ENCODE assay signal across 31 cellular contexts in genomic region chr2:239779592-239779983, GRCh38.
A peak's percentile ranks its signal among the peaks of the same experiment; 100 is the strongest.
DNase-seq lines count a peak whose midpoint lies in the region; ATAC-seq, FAIRE-seq and TF ChIP-seq lines count a peak whose summit lies in the region.
"Had no signal": no experiment of that assay in that cellular context is flagged by ENCODE, and none has a peak within 500 bp of the region (broad histone marks: within the 10 kb centered on the region; RNA-seq: fewer than 3 reads in every experiment).

No MANE protein-coding gene starts in this region.

- H3K4me1 ChIP-seq in BE2C: no peaks in the 10 kb centered on the region
- H3K4me1 ChIP-seq in BLaER1: peaks cover 57% of the 10 kb centered on the region
- no peaks in the 10 kb centered on the region for H3K4me1 ChIP-seq in lower lobe of right lung
- peaks cover 7% of the 10 kb centered on the region for H3K4me1 ChIP-seq in suprapubic skin
- no peaks in the 10 kb centered on the region for H3K4me1 ChIP-seq in small intestine (ENCODE audit: control insufficient read depth in 2 of 2, insufficient read depth in 1 of 2, low read depth in 1 of 2, low read length in 1 of 2)
- H3K4me1 ChIP-seq: esophagus muscularis mucosa, heart left ventricle had no signal

- H4K20me1 ChIP-seq in BLaER1: no peaks in the 10 kb centered on the region

- no peak for TF ChIP-seq POLR2A in suprapubic skin (IDR thresholded peaks at IDR 0.05)
- no peak for TF ChIP-seq POLR2A in GM18505 (IDR thresholded peaks at IDR 0.05; ENCODE audit: borderline replicate concordance, extremely low read depth, insufficient read depth, insufficient read length)

- no peak for TF ChIP-seq CTCF in BE2C (IDR thresholded peaks at IDR 0.05; ENCODE audit: low read depth, low read length)
- no peak for TF ChIP-seq CTCF in lower lobe of right lung (IDR thresholded peaks at IDR 0.05)
- TF ChIP-seq CTCF in suprapubic skin (IDR thresholded peaks at IDR 0.05): no peak

- DNase-seq in BE2C (peak; percentile 2), lower lobe of right lung (peak; percentile 29), suprapubic skin (ENCODE audit: low spot score in 2 of 2) (peak; percentile 48 to 69), small intestine (no peak)
- DNase-seq: activated CD4-positive, CD25-positive, alpha-beta regulatory T cell treated with anti-CD3 and anti-CD28 coated beads, Interleukin-2, amount 50 U/mL, for 72 hours; activated CD8-positive, alpha-beta T cell treated with anti-CD3 and anti-CD28 coated beads, Interleukin-2, amount 10 ng/mL, durations not matched to agents 7 days and 5 days; activated naive CD4-positive, alpha-beta T cell treated with Interleukin-2 at 50 U/mL for 16 hours; activated T-cell treated with anti-CD3 and anti-CD28 coated beads, Interleukin-2, amount 50 U/mL, for 72 hours; DMS79 treated with DMSO at 0.1 percent for 48 hours; foreskin fibroblast; GDM1; Kasumi-1; kidney; midbrain; naive B cell; NCI-H1436; NCI-H2081 treated with DMSO at 0.1 percent for 48 hours; NCI-H226; NCI-H526 treated with DMSO at 0.1 percent for 48 hours; nucleus accumbens; SHP77; stimulated activated naive CD4-positive, alpha-beta T cell; T-helper 17 cell had no signal

- H3K9ac ChIP-seq in BLaER1: no peak overlapping the region

- no peak for FAIRE-seq in small intestine (lab: Jason Lieb, UNC)
- FAIRE-seq: endometrium, kidney had no signal

- H3K27me3 ChIP-seq in BE2C: peaks cover 26% of the 10 kb centered on the region
- no peaks in the 10 kb centered on the region for H3K27me3 ChIP-seq in BLaER1
- no peaks in the 10 kb centered on the region for H3K27me3 ChIP-seq in lower lobe of right lung (ENCODE audit: low read depth)
- peaks cover 34% of the 10 kb centered on the region for H3K27me3 ChIP-seq in suprapubic skin
- H3K27me3 ChIP-seq in small intestine (ENCODE audit: control insufficient read depth in 2 of 2, insufficient read depth in 2 of 2, low read length in 2 of 2): no peaks in the 10 kb centered on the region

- H3K27ac ChIP-seq in BLaER1 (0 out of 2 replicates have a peak overlapping the region, but pooled peaks have one; percentile 4), lower lobe of right lung (no peak overlapping the region), suprapubic skin (no peak overlapping the region), small intestine (ENCODE audit: low read depth in 1 of 2, low read length in 1 of 2) (no peak overlapping the region)
- H3K27ac ChIP-seq: C4-2B, esophagus muscularis mucosa, heart left ventricle had no signal

- H3K4me3 ChIP-seq in BE2C (ENCODE audit: low read depth, low read length): no peak overlapping the region
- H3K4me3 ChIP-seq in BLaER1: no peak overlapping the region
- no peak overlapping the region for H3K4me3 ChIP-seq in lower lobe of right lung
- no peak overlapping the region for H3K4me3 ChIP-seq in suprapubic skin
- H3K4me3 ChIP-seq in small intestine (ENCODE audit: low read depth in 1 of 2, low read length in 2 of 2): no peak overlapping the region
- H3K4me3 ChIP-seq: esophagus muscularis mucosa, heart left ventricle had no signal

- ATAC-seq in lower lobe of right lung (no peak), GM21717 (IDR thresholded peaks at IDR 0.05; ENCODE audit: unreplicated experiment) (no peak), GM18505 (IDR thresholded peaks at IDR 0.05; ENCODE audit: unreplicated experiment) (no peak)
- ATAC-seq: activated CD8-positive, alpha-beta T cell treated with anti-CD3 and anti-CD28 coated beads, Interleukin-2, amount 10 ng/mL, durations not matched to agents 7 days and 5 days; activated T-cell treated with anti-CD3 and anti-CD28 coated beads, Interleukin-2, amount 50 U/mL, for 72 hours; heart left ventricle; Panc1; T-helper 17 cell had no signal

- no peak for TF ChIP-seq EP300 in suprapubic skin (IDR thresholded peaks at IDR 0.05)

- H3K4me2 ChIP-seq in BLaER1: no peak overlapping the region; the same call in 1 of the 2 replicates

- H3K9me3 ChIP-seq in BE2C (no peaks in the 10 kb centered on the region), BLaER1 (no peaks in the 10 kb centered on the region), lower lobe of right lung (no peaks in the 10 kb centered on the region), suprapubic skin (no peaks in the 10 kb centered on the region), small intestine (ENCODE audit: control insufficient read depth, low read depth) (no peaks in the 10 kb centered on the region)

- WGBS in suprapubic skin: 94% methylated on average over 3 of the region's 10 CpGs
- 90 to 96% (median 93%) methylated on average over 10 of the region's 10 CpGs for WGBS in small intestine, 3 donors

- intact Hi-C loops in lower lobe of right lung (cut with DNase I): no loop called here

- H3K36me3 ChIP-seq in BE2C: no peaks in the 10 kb centered on the region
- no peaks in the 10 kb centered on the region for H3K36me3 ChIP-seq in BLaER1
- H3K36me3 ChIP-seq in lower lobe of right lung: no peaks in the 10 kb centered on the region
- H3K36me3 ChIP-seq in suprapubic skin: no peaks in the 10 kb centered on the region
- no peaks in the 10 kb centered on the region for H3K36me3 ChIP-seq in small intestine (ENCODE audit: control insufficient read depth in 2 of 2, insufficient read depth in 2 of 2, low read length in 2 of 2)
- H3K36me3 ChIP-seq: esophagus muscularis mucosa, heart left ventricle had no signal
